19 cellular contexts compared by ENCODE assay signal in genomic region chr2:226308981-226309380, GRCh38.
DNase-seq lines count a peak whose midpoint lies in the region; ATAC-seq and TF ChIP-seq lines count a peak whose summit lies in the region.
"Had no signal": no experiment of that assay in that cellular context is flagged by ENCODE, and none has a peak within 500 bp of the region (broad histone marks: within the 10 kb centered on the region; RNA-seq: fewer than 3 reads in every experiment).

No MANE protein-coding gene starts in this region.

- peaks cover 2% of the 10 kb centered on the region for H3K4me1 Mint-ChIP-seq in activated CD4-positive, alpha-beta T cell treated with anti-CD3 and anti-CD28 coated beads for 36 hours

- no peak overlapping the region for H3K4ac ChIP-seq in mesenchymal stem cell (ENCODE audit: low read depth in 1 of 2, low read length in 2 of 2)

- H2AK5ac ChIP-seq in mesenchymal stem cell (ENCODE audit: low read length, severe bottlenecking): no peak overlapping the region

- H2BK15ac ChIP-seq in mesenchymal stem cell (ENCODE audit: low read depth, poor library complexity, severe bottlenecking): no peak overlapping the region

- no peaks in the 10 kb centered on the region for H3K9me3 ChIP-seq in mesenchymal stem cell (ENCODE audit: control insufficient read depth, low read length)
- H3K9me3 ChIP-seq in HAP-1: no peaks in the 10 kb centered on the region
- H3K9me3 ChIP-seq: body of pancreas had no signal

- no peak overlapping the region for H4K91ac ChIP-seq in mesenchymal stem cell (ENCODE audit: low read length)

- no peak overlapping the region for H3K4me2 ChIP-seq in mesenchymal stem cell (ENCODE audit: low read length, poor library complexity, severe bottlenecking)

- H3K79me1 ChIP-seq in mesenchymal stem cell (replicated peaks; ENCODE audit: low read length, poor library complexity, severe bottlenecking): no peaks in the 10 kb centered on the region

- H3K14ac ChIP-seq in mesenchymal stem cell (ENCODE audit: low read length in 2 of 2): no peak overlapping the region

- H3K23ac ChIP-seq in mesenchymal stem cell (ENCODE audit: low read length in 2 of 2): no peak overlapping the region

- H3K9ac ChIP-seq in mesenchymal stem cell (ENCODE audit: low read length): no peak overlapping the region

- H3K27ac ChIP-seq in mesenchymal stem cell (ENCODE audit: low read length, poor library complexity, severe bottlenecking): no peak overlapping the region
- H3K27ac ChIP-seq: body of pancreas, C4-2B had no signal

- no peak for TF ChIP-seq CTCF in astrocyte of the spinal cord (IDR thresholded peaks at IDR 0.05; ENCODE audit: low read depth, low read length)

- H3K4me3 Mint-ChIP-seq in activated CD4-positive, alpha-beta T cell treated with anti-CD3 and anti-CD28 coated beads for 36 hours: no peak overlapping the region
- H3K4me3 Mint-ChIP-seq: type B pancreatic cell had no signal

- H2BK12ac ChIP-seq in mesenchymal stem cell (ENCODE audit: low read length in 2 of 2): no peak overlapping the region

- H4K8ac ChIP-seq in mesenchymal stem cell (ENCODE audit: low read length): no peak overlapping the region

- H3K27me3 ChIP-seq in mesenchymal stem cell (ENCODE audit: control insufficient read depth in 1 of 2, insufficient read depth in 1 of 2, low read length in 2 of 2) (no peaks in the 10 kb centered on the region), HAP-1 (ENCODE audit: low read depth) (no peaks in the 10 kb centered on the region)
- H3K27me3 ChIP-seq: body of pancreas had no signal

- CTCF ChIA-PET in activated CD4-positive, alpha-beta T cell treated with anti-CD3 and anti-CD28 coated beads for 36 hours (lab: Charles Lee): no interaction called here

- 72% methylated on average over 1 of the region's 2 CpGs for WGBS in mesenchymal stem cell

- H3K18ac ChIP-seq in mesenchymal stem cell (ENCODE audit: low read depth in 1 of 2, low read length in 2 of 2): peak overlapping the region in 1 of 2 experiments; percentile 48

- H3K27ac Mint-ChIP-seq in activated CD4-positive, alpha-beta T cell treated with anti-CD3 and anti-CD28 coated beads for 36 hours: no peak overlapping the region
- H3K27ac Mint-ChIP-seq: type B pancreatic cell had no signal

- peak; percentile 42 for DNase-seq in AG08396 (ENCODE audit: low spot score)
- peak; percentile 78 for DNase-seq in GM04503 (ENCODE audit: low read depth)
- DNase-seq in astrocyte of the spinal cord (ENCODE audit: low read depth, low spot score): peak; percentile 80
- DNase-seq in mesenchymal stem cell: peak; percentile 45
- DNase-seq in NCI-H1105 (lab: John Stamatoyannopoulos, UW): no peak
- DNase-seq in activated CD4-positive, alpha-beta T cell treated with anti-CD3 and anti-CD28 coated beads for 36 hours: no peak
- no peak for DNase-seq in HAP-1 (ENCODE audit: low spot score in 2 of 2)
- no peak for DNase-seq in putamen (ENCODE audit: low spot score)
- DNase-seq: activated CD4-positive, CD25-positive, alpha-beta regulatory T cell treated with anti-CD3 and anti-CD28 coated beads, Interleukin-2, amount 50 U/mL, for 72 hours; activated naive CD4-positive, alpha-beta T cell; body of pancreas; effector CD4-positive, alpha-beta T cell; mesendoderm; NCI-H1694 treated with DMSO at 0.1 percent for 48 hours; NCI-H526; stimulated activated CD4-positive, alpha-beta T cell treated with anti-CD3 and anti-CD28 coated beads, Interleukin-4, amount 100 ng/mL, for 4 hours; T-helper 1 cell had no signal

- no peaks in the 10 kb centered on the region for H3K36me3 ChIP-seq in mesenchymal stem cell (ENCODE audit: control insufficient read depth in 1 of 2, insufficient read depth in 2 of 2, low read depth in 1 of 2, low read length in 2 of 2)
- no peaks in the 10 kb centered on the region for H3K36me3 ChIP-seq in HAP-1 (replicated peaks)

- ATAC-seq in activated CD4-positive, alpha-beta T cell treated with anti-CD3 and anti-CD28 coated beads for 36 hours: no peak
- ATAC-seq: body of pancreas had no signal

- in situ Hi-C loops in astrocyte of the spinal cord (cut with HindIII; ENCODE audit: low sequenced_read_pairs) (no loop called here), HAP-1 (cut with MboI; ENCODE audit: low sequenced_read_pairs) (no loop called here)

- POLR2A ChIA-PET in activated CD4-positive, alpha-beta T cell treated with anti-CD3 and anti-CD28 coated beads for 36 hours (lab: Charles Lee): no interaction called here

- no peaks in the 10 kb centered on the region for H3K36me3 Mint-ChIP-seq in activated CD4-positive, alpha-beta T cell treated with anti-CD3 and anti-CD28 coated beads for 36 hours (ENCODE audit: low read depth)
- H3K36me3 Mint-ChIP-seq: type B pancreatic cell had no signal

- H2AFZ ChIP-seq in mesenchymal stem cell (ENCODE audit: low read depth, low read length): peak overlapping the region; percentile 69

- H3K4me3 ChIP-seq in astrocyte of the spinal cord (ENCODE audit: low read depth, low read length) (no peak overlapping the region), mesenchymal stem cell (ENCODE audit: insufficient read depth in 1 of 2, low read depth in 1 of 2, low read length in 2 of 2) (no peak overlapping the region), HAP-1 (no peak overlapping the region)
- H3K4me3 ChIP-seq: body of pancreas had no signal

- H2BK5ac ChIP-seq in mesenchymal stem cell (ENCODE audit: low read depth, low read length, poor library complexity, severe bottlenecking): no peak overlapping the region

- H2BK120ac ChIP-seq in mesenchymal stem cell (ENCODE audit: low read depth, low read length): no peak overlapping the region

- no peaks in the 10 kb centered on the region for H3K4me1 ChIP-seq in mesenchymal stem cell (ENCODE audit: control insufficient read depth, insufficient read depth, low read depth, low read length)
- H3K4me1 ChIP-seq in HAP-1: no peaks in the 10 kb centered on the region
- H3K4me1 ChIP-seq: body of pancreas had no signal

- H3K27me3 Mint-ChIP-seq in activated CD4-positive, alpha-beta T cell treated with anti-CD3 and anti-CD28 coated beads for 36 hours: peaks cover 8% of the 10 kb centered on the region
- H3K27me3 Mint-ChIP-seq: type B pancreatic cell had no signal

- intact Hi-C loops in activated CD4-positive, alpha-beta T cell treated with anti-CD3 and anti-CD28 coated beads for 36 hours (cut with DNase I, micrococcal nuclease): no loop called here

- no peaks in the 10 kb centered on the region for H3K9me3 Mint-ChIP-seq in activated CD4-positive, alpha-beta T cell treated with anti-CD3 and anti-CD28 coated beads for 36 hours (ENCODE audit: low read depth)

Comparison
In these comparisons a context has a peak if more than half of its experiments do, and no peak if none do; other contexts are left out.
1. DNase-seq: peak in AG08396 (single experiment), GM04503 (single experiment), astrocyte of the spinal cord (single experiment) and mesenchymal stem cell (single experiment); none in NCI-H1105 (single experiment), activated CD4-positive, alpha-beta T cell treated with anti-CD3 and anti-CD28 coated beads for 36 hours (single experiment), HAP-1 (0 of 2) and putamen (single experiment).